1 cellular context compared by ENCODE assay signal in genomic region chr9:107282759-107283620, GRCh38.
TF ChIP-seq lines count a peak whose summit lies in the region.

RAD23B (plus strand) TSS chr9:107283279; CDS start chr9:107283630, 351 bp downstream.

TF ChIP-seq in HepG2, 621 proteins besides CTCF, POLR2A, EP300 and RAD21 (continued from another document):
- no peak for TF ChIP-seq ZNF513 (CRISPR knock-in tag; conservative IDR thresholded peaks at IDR 0.05)
- no peak for TF ChIP-seq SIN3B (IDR thresholded peaks at IDR 0.05; ENCODE audit: low read length)
- TF ChIP-seq MAFF (IDR thresholded peaks at IDR 0.05; ENCODE audit: low read depth, low read length) = no peak
- no peak for TF ChIP-seq LBX2 (CRISPR knock-in tag; IDR thresholded peaks at IDR 0.05; ENCODE audit: borderline replicate concordance)
- 0 out of 2 replicates have a peak, but pooled peaks have one; percentile 51 for TF ChIP-seq ZNF253 (CRISPR knock-in tag; IDR thresholded peaks at IDR 0.05; ENCODE audit: borderline replicate concordance)
- TF ChIP-seq FOSL1 (CRISPR knock-in tag; IDR thresholded peaks at IDR 0.05; ENCODE audit: borderline replicate concordance) = no peak
- TF ChIP-seq TBX2 (CRISPR knock-in tag; IDR thresholded peaks at IDR 0.05; ENCODE audit: borderline replicate concordance) = peak; percentile 90
- TF ChIP-seq SATB2 (CRISPR knock-in tag; IDR thresholded peaks at IDR 0.05) = no peak
- TF ChIP-seq SIX1 (CRISPR knock-in tag; IDR thresholded peaks at IDR 0.05; ENCODE audit: borderline replicate concordance) = no peak
- TF ChIP-seq ZNF841 (CRISPR knock-in tag; IDR thresholded peaks at IDR 0.05; ENCODE audit: borderline replicate concordance) = 0 out of 2 replicates have a peak, but pooled peaks have one; percentile 27
- TF ChIP-seq MED8 (CRISPR knock-in tag; IDR thresholded peaks at IDR 0.05; ENCODE audit: insufficient replicate concordance) = peak; percentile 87
- peak; percentile 92 for TF ChIP-seq DNMT1 (CRISPR knock-in tag; IDR thresholded peaks at IDR 0.05)
- peak; percentile 92 for TF ChIP-seq SP5 (CRISPR knock-in tag; IDR thresholded peaks at IDR 0.05; ENCODE audit: borderline replicate concordance, low read depth)
- peak; percentile 78 for TF ChIP-seq ZNF746 (CRISPR knock-in tag; IDR thresholded peaks at IDR 0.05)
- TF ChIP-seq NPAS2 (CRISPR knock-in tag; IDR thresholded peaks at IDR 0.05; ENCODE audit: borderline replicate concordance) = no peak
- TF ChIP-seq MEIS2 (CRISPR knock-in tag; IDR thresholded peaks at IDR 0.05) = peak; percentile 80
- peak; percentile 20; the same call in 1 of the 2 replicates for TF ChIP-seq E2F5 (CRISPR knock-in tag; conservative IDR thresholded peaks at IDR 0.05)
- no peak for TF ChIP-seq ZNF101 (CRISPR knock-in tag; IDR thresholded peaks at IDR 0.05; ENCODE audit: borderline replicate concordance, low read depth)
- TF ChIP-seq MTF1 (CRISPR knock-in tag; IDR thresholded peaks at IDR 0.05) = no peak
- peak; percentile 57; the same call in 1 of the 2 replicates for TF ChIP-seq GFI1 (CRISPR knock-in tag; IDR thresholded peaks at IDR 0.05; ENCODE audit: borderline replicate concordance)
- TF ChIP-seq FOXO1 (CRISPR knock-in tag; IDR thresholded peaks at IDR 0.05) = peak; percentile 68
- TF ChIP-seq TEAD3 (CRISPR knock-in tag; optimal IDR thresholded peaks at IDR 0.05; ENCODE audit: borderline replicate concordance) = peak; percentile 98
- TF ChIP-seq ZNF232 (CRISPR knock-in tag; IDR thresholded peaks at IDR 0.05; ENCODE audit: borderline replicate concordance) = peak; percentile 24; the same call in 1 of the 2 replicates
- TF ChIP-seq SMARCC2 (IDR thresholded peaks at IDR 0.05) = no peak
- TF ChIP-seq ZNF652 (CRISPR knock-in tag; IDR thresholded peaks at IDR 0.05; ENCODE audit: borderline replicate concordance, low read depth) = no peak
- peak; percentile 49; the same call in 1 of the 2 replicates for TF ChIP-seq ZBTB26 (CRISPR knock-in tag; IDR thresholded peaks at IDR 0.05; ENCODE audit: borderline replicate concordance)
- no peak; the same call in 1 of the 2 replicates for TF ChIP-seq ZNF142 (CRISPR knock-in tag; IDR thresholded peaks at IDR 0.05)
